Comparison of ENCODE assay signal across 23 cellular contexts in the genomic region with DNA sequence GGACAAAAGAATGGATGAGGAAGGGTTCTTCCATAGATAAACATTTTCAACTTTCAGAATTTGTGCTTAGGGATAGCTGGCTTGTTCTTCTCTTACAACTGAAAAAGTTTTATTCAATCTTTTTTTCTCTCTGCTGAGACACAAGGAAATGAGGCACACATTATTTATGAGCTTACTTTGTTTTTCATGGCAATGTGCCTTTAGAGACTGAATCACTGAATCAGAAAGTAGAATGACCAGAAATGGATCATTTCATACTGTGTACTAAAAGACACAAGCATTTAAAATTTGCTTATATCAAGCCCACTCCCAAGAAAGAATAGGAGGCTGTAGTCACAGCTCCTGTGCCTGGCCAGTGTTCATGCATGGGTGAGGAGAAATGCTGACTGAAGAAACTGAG.
DNase-seq lines count a peak whose midpoint lies in the region; TF ChIP-seq lines count a peak whose summit lies in the region.
"Had no signal": no experiment of that assay in that cellular context is flagged by ENCODE, and none has a peak within 500 bp of the region (broad histone marks: within the 10 kb centered on the region; RNA-seq: fewer than 3 reads in every experiment).

No MANE protein-coding gene starts in this region.

- no peak overlapping the region for H4K8ac ChIP-seq in mesendoderm (ENCODE audit: low read depth, low read length)

- H3K4me3 ChIP-seq in AG09309 (ENCODE audit: control insufficient read depth, low read depth, low read length), result no peak overlapping the region
- no peak overlapping the region for H3K4me3 ChIP-seq in mesendoderm (ENCODE audit: low read length)
- H3K4me3 ChIP-seq: skin epidermis, upper lobe of right lung had no signal

- H2BK5ac ChIP-seq in mesendoderm (ENCODE audit: low read length), result no peak overlapping the region

- no peaks in the 10 kb centered on the region for H3K4me1 ChIP-seq in mesendoderm (ENCODE audit: control insufficient read depth, low read depth, low read length)
- H3K4me1 ChIP-seq: upper lobe of right lung had no signal

- no peak overlapping the region for H3K9ac ChIP-seq in mesendoderm (ENCODE audit: low read length)

- H3K4me2 ChIP-seq in mesendoderm (ENCODE audit: low read length), result no peak overlapping the region

- H4K5ac ChIP-seq in mesendoderm (ENCODE audit: low read length), result no peak overlapping the region

- no peak overlapping the region for H3K23ac ChIP-seq in mesendoderm (ENCODE audit: low read length)

- peak; percentile 2 for DNase-seq in AG09309 (ENCODE audit: low read depth)
- peak; percentile 75 for DNase-seq in LHCN-M2 (ENCODE audit: low read depth)
- DNase-seq in dedifferentiated amniotic fluid mesenchymal stem cell (ENCODE audit: extremely low spot score), result peak; percentile 20
- no peak for DNase-seq in mesendoderm
- DNase-seq in H4 (ENCODE audit: low spot score), result no peak
- no peak for DNase-seq in GM19238 (ENCODE audit: insufficient read length, low spot score)
- no peak for DNase-seq in cerebellar cortex (ENCODE audit: low spot score)
- no peak for DNase-seq in activated CD4-positive, alpha-beta T cell treated with anti-CD3 and anti-CD28 coated beads for 48 hours
- DNase-seq: activated CD4-positive, alpha-beta T cell treated with anti-CD3 and anti-CD28 coated beads for 1 hour; activated CD8-positive, alpha-beta memory T cell treated with anti-CD3 and anti-CD28 coated beads, Interleukin-2, amount 10 ng/mL, durations not matched to agents 7 days and 5 days; activated gamma-delta T cell treated with Interleukin-2 at 50 U/mL for 16 hours; CD4-positive, alpha-beta T cell; DMS79; hippocampal formation; KBM-7; mesenchymal stem cell; natural killer cell; NCI-H2081; NCI-H510A; posterior cingulate gyrus; stimulated activated CD4-positive, alpha-beta T cell treated with anti-CD3 and anti-CD28 coated beads, Interleukin-4, amount 100 ng/mL, for 1 hour; upper lobe of right lung had no signal

- TF ChIP-seq CTCF in AG09309 (IDR thresholded peaks at IDR 0.05; ENCODE audit: control insufficient read depth, insufficient read depth, low read depth, low read length, missing control alignments), result no peak

- no peak overlapping the region for H3K27ac ChIP-seq in mesendoderm (ENCODE audit: low read depth, low read length)
- H3K27ac ChIP-seq: skin epidermis, upper lobe of right lung had no signal

- H2BK15ac ChIP-seq in mesendoderm (replicated peaks; ENCODE audit: low read depth), result no peak overlapping the region

- no peak overlapping the region for H2AK5ac ChIP-seq in mesendoderm (ENCODE audit: low read length)

- no peaks in the 10 kb centered on the region for H3K79me2 ChIP-seq in mesendoderm (ENCODE audit: control insufficient read depth, insufficient read depth, low read length)

- no peaks in the 10 kb centered on the region for H3K36me3 ChIP-seq in mesendoderm (ENCODE audit: control insufficient read depth, insufficient read depth, low read length)
- H3K36me3 ChIP-seq: upper lobe of right lung had no signal

- H3K27me3 ChIP-seq in mesendoderm (ENCODE audit: insufficient read depth, low read length, poor library complexity), result no peaks in the 10 kb centered on the region
- H3K27me3 ChIP-seq: upper lobe of right lung had no signal

- no peaks in the 10 kb centered on the region for H3K79me1 ChIP-seq in mesendoderm (ENCODE audit: low read length)

- no peak overlapping the region for H2BK120ac ChIP-seq in mesendoderm (ENCODE audit: low read depth, low read length)

- peak overlapping the region; percentile 25 for H3K56ac ChIP-seq in mesendoderm (ENCODE audit: low read length)

- no peak overlapping the region for H3K4ac ChIP-seq in mesendoderm (ENCODE audit: low read depth, low read length)

- no peak overlapping the region for H3K18ac ChIP-seq in mesendoderm (ENCODE audit: low read length)

Comparison
In these comparisons a context has a peak if more than half of its experiments do, and no peak if none do; other contexts are left out.
1. DNase-seq: peak in AG09309 (single experiment), LHCN-M2 (single experiment) and dedifferentiated amniotic fluid mesenchymal stem cell (single experiment); none in mesendoderm (single experiment), H4 (single experiment), GM19238 (single experiment), cerebellar cortex (single experiment) and activated CD4-positive, alpha-beta T cell treated with anti-CD3 and anti-CD28 coated beads for 48 hours (single experiment).